Comparison of ENCODE assay signal across 17 cellular contexts in the genomic region with DNA sequence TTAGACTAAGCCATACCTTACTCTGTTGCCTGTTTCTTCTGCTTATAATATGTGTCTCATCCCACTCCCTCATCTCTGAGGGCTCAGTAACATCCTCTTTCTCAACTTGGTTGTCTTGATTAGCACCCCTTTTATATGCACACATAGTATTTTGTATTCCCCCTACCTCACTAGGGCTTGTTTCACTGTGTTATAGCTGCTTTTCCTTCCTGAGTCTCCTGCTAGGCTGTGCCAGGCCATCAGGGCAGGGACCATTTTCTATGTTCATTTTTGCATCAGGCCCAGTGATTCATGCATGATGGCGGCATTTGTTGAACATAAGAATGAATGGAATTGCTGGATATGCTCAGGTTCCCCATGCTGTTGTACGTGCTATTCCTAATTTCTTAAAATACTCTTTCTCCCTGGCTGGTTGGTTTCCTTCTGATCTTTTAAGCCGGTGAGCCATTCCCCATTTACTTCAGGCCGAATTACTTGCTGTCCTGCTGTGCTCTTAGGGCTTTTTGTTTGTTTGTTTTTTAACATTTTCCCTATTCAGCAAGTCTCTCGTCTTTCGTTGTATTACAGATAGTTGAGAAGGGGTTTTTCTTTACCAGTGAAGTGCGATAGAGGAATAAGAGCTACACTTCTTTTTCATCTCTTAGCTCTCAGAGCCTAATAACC.
"Had no signal": no experiment of that assay in that cellular context is flagged by ENCODE, and none has a peak within 500 bp of the region (broad histone marks: within the 10 kb centered on the region; RNA-seq: fewer than 3 reads in every experiment).

No MANE protein-coding gene starts in this region.

- H3K9me3 ChIP-seq: gastroesophageal sphincter, heart right ventricle, left lung, mucosa of descending colon, thyroid gland, uterus had no signal

- DNase-seq: activated CD4-positive, CD25-positive, alpha-beta regulatory T cell treated with anti-CD3 and anti-CD28 coated beads, Interleukin-2, amount 50 U/mL, for 72 hours; activated naive CD4-positive, alpha-beta T cell; activated naive CD8-positive, alpha-beta T cell treated with anti-CD3 and anti-CD28 coated beads, Interleukin-2, amount 50 U/mL, for 24 hours; activated T-cell treated with anti-CD3 and anti-CD28 coated beads for 4 hours; aorta; heart right ventricle; left lung; mammary epithelial cell; mucosa of descending colon; naive thymus-derived CD4-positive, alpha-beta T cell; posterior cingulate gyrus; stimulated activated CD4-positive, alpha-beta T cell treated with anti-CD3 and anti-CD28 coated beads, Interleukin-2, amount 100 ng/mL, for 48 hours; stimulated activated naive B cell treated with anti-CD40 and anti-IgM and Interleukin-4, amounts not matched to agents 10 μg/mL and 1 μg/mL and 100 μg/mL, for 72 hours; T-helper 9 cell; thyroid gland; uterus had no signal

- H3K36me3 ChIP-seq: gastroesophageal sphincter, heart right ventricle, left lung, thyroid gland, uterus had no signal

- H3K4me3 ChIP-seq: gastroesophageal sphincter, heart right ventricle, left lung, mucosa of descending colon, thyroid gland, uterus had no signal

- H3K4me1 ChIP-seq: gastroesophageal sphincter, heart right ventricle, left lung, thyroid gland, uterus had no signal

- ATAC-seq: activated naive CD8-positive, alpha-beta T cell treated with anti-CD3 and anti-CD28 coated beads, Interleukin-2, amount 50 U/mL, for 24 hours; gastroesophageal sphincter; heart right ventricle; left lung; mucosa of descending colon; stimulated activated naive B cell treated with anti-CD40 and anti-IgM and Interleukin-4, amounts not matched to agents 10 μg/mL and 1 μg/mL and 100 μg/mL, for 72 hours had no signal

- H3K27ac ChIP-seq: gastroesophageal sphincter, heart right ventricle, left lung, thyroid gland, uterus had no signal

- H3K27me3 ChIP-seq: gastroesophageal sphincter, heart right ventricle, left lung, thyroid gland, uterus had no signal
